2 cellular contexts compared by ENCODE assay signal in the genomic region with DNA sequence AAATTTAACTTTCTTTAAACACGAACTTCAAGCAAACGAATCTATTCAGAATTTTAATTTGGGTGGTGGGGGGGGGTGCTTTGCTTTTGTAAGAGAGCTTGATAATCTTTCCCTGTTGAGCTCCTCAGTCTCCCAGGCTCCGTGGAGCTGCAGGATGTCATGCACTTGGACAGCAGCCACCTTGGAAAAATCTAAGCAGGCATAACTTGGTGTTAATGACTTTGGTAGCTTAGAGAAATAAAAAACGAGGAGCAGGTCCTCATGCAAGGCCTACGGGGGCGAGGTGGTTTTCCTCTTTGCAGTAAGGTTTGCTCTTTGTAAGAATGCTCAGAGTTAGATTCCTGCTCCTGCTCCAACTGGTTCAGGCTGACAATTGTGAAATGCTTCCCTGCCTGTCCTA.
TF ChIP-seq lines count a peak whose summit lies in the region.

No MANE protein-coding gene starts in this region.

TF ChIP-seq in H1, 55 proteins besides CTCF, POLR2A, EP300 and RAD21:
- TF ChIP-seq BRCA1 (IDR thresholded peaks at IDR 0.05; ENCODE audit: low read depth, low read length) (no peak), CBX5 (IDR thresholded peaks at IDR 0.05; ENCODE audit: low read depth, low read length) (no peak), NANOG (IDR thresholded peaks at IDR 0.05; ENCODE audit: insufficient read depth, low read depth, low read length, poor library complexity, severe bottlenecking) (no peak), SIRT6 (IDR thresholded peaks at IDR 0.05; ENCODE audit: low read length) (no peak), KDM5A (IDR thresholded peaks at IDR 0.05; ENCODE audit: low read length) (no peak), CBX8 (IDR thresholded peaks at IDR 0.05; ENCODE audit: borderline replicate concordance, low read depth, low read length) (no peak), TBP (IDR thresholded peaks at IDR 0.05; ENCODE audit: low read depth, low read length) (no peak), MAFK (IDR thresholded peaks at IDR 0.05; ENCODE audit: low read depth, low read length) (no peak), ZNF274 (IDR thresholded peaks at IDR 0.05; ENCODE audit: borderline replicate concordance, extremely low read depth, low read length) (no peak), KDM4A (IDR thresholded peaks at IDR 0.05; ENCODE audit: low read depth, low read length, severe bottlenecking) (no peak), NRF1 (IDR thresholded peaks at IDR 0.05; ENCODE audit: low read depth, low read length) (no peak), CTBP2 (IDR thresholded peaks at IDR 0.05; ENCODE audit: borderline replicate concordance, insufficient read depth, insufficient read length, low read length) (no peak), CHD2 (IDR thresholded peaks at IDR 0.05; ENCODE audit: low read length) (no peak), BACH1 (IDR thresholded peaks at IDR 0.05; ENCODE audit: low read length) (no peak)
- TF ChIP-seq, protein P1, sequence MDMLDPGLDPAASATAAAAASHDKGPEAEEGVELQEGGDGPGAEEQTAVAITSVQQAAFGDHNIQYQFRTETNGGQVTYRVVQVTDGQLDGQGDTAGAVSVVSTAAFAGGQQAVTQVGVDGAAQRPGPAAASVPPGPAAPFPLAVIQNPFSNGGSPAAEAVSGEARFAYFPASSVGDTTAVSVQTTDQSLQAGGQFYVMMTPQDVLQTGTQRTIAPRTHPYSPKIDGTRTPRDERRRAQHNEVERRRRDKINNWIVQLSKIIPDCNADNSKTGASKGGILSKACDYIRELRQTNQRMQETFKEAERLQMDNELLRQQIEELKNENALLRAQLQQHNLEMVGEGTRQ (IDR thresholded peaks at IDR 0.05; ENCODE audit: low read length) = no peak
- TF ChIP-seq, protein P2, sequence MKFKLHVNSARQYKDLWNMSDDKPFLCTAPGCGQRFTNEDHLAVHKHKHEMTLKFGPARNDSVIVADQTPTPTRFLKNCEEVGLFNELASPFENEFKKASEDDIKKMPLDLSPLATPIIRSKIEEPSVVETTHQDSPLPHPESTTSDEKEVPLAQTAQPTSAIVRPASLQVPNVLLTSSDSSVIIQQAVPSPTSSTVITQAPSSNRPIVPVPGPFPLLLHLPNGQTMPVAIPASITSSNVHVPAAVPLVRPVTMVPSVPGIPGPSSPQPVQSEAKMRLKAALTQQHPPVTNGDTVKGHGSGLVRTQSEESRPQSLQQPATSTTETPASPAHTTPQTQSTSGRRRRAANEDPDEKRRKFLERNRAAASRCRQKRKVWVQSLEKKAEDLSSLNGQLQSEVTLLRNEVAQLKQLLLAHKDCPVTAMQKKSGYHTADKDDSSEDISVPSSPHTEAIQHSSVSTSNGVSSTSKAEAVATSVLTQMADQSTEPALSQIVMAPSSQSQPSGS (IDR thresholded peaks at IDR 0.05; ENCODE audit: low read length) = no peak

TF ChIP-seq in HepG2, 621 proteins besides CTCF, POLR2A, EP300 and RAD21 (continued from another document):
- TF ChIP-seq RBAK (CRISPR knock-in tag; IDR thresholded peaks at IDR 0.05) = no peak
- TF ChIP-seq, protein P3, sequence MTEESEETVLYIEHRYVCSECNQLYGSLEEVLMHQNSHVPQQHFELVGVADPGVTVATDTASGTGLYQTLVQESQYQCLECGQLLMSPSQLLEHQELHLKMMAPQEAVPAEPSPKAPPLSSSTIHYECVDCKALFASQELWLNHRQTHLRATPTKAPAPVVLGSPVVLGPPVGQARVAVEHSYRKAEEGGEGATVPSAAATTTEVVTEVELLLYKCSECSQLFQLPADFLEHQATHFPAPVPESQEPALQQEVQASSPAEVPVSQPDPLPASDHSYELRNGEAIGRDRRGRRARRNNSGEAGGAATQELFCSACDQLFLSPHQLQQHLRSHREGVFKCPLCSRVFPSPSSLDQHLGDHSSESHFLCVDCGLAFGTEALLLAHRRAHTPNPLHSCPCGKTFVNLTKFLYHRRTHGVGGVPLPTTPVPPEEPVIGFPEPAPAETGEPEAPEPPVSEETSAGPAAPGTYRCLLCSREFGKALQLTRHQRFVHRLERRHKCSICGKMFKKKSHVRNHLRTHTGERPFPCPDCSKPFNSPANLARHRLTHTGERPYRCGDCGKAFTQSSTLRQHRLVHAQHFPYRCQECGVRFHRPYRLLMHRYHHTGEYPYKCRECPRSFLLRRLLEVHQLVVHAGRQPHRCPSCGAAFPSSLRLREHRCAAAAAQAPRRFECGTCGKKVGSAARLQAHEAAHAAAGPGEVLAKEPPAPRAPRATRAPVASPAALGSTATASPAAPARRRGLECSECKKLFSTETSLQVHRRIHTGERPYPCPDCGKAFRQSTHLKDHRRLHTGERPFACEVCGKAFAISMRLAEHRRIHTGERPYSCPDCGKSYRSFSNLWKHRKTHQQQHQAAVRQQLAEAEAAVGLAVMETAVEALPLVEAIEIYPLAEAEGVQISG (CRISPR knock-in tag; IDR thresholded peaks at IDR 0.05) = no peak
- TF ChIP-seq, protein P4, sequence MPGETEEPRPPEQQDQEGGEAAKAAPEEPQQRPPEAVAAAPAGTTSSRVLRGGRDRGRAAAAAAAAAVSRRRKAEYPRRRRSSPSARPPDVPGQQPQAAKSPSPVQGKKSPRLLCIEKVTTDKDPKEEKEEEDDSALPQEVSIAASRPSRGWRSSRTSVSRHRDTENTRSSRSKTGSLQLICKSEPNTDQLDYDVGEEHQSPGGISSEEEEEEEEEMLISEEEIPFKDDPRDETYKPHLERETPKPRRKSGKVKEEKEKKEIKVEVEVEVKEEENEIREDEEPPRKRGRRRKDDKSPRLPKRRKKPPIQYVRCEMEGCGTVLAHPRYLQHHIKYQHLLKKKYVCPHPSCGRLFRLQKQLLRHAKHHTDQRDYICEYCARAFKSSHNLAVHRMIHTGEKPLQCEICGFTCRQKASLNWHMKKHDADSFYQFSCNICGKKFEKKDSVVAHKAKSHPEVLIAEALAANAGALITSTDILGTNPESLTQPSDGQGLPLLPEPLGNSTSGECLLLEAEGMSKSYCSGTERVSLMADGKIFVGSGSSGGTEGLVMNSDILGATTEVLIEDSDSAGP (CRISPR knock-in tag; IDR thresholded peaks at IDR 0.05; ENCODE audit: borderline replicate concordance) = no peak
- no peak for TF ChIP-seq ZNF616 (CRISPR knock-in tag; IDR thresholded peaks at IDR 0.05; ENCODE audit: low read depth)
- TF ChIP-seq SKI (IDR thresholded peaks at IDR 0.05; ENCODE audit: partially characterized antibody) = no peak
- TF ChIP-seq ZNF24 (IDR thresholded peaks at IDR 0.05) = no peak
- TF ChIP-seq SALL2 (CRISPR knock-in tag; IDR thresholded peaks at IDR 0.05) = no peak
- TF ChIP-seq ZBTB7B (CRISPR knock-in tag; IDR thresholded peaks at IDR 0.05) = no peak
- TF ChIP-seq, protein P5, sequence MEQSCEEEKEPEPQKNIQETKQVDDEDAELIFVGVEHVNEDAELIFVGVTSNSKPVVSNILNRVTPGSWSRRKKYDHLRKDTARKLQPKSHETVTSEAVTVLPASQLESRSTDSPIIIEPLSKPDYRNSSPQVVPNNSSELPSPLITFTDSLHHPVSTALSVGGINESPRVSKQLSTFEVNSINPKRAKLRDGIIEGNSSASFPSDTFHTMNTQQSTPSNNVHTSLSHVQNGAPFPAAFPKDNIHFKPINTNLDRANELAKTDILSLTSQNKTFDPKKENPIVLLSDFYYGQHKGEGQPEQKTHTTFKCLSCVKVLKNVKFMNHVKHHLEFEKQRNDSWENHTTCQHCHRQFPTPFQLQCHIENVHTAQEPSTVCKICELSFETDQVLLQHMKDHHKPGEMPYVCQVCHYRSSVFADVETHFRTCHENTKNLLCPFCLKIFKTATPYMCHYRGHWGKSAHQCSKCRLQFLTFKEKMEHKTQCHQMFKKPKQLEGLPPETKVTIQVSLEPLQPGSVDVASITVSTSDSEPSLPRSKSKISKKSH (CRISPR knock-in tag; IDR thresholded peaks at IDR 0.05; ENCODE audit: borderline replicate concordance) = no peak
- TF ChIP-seq ZNF629 (CRISPR knock-in tag; conservative IDR thresholded peaks at IDR 0.05) = no peak
- no peak for TF ChIP-seq ZNF766 (CRISPR knock-in tag; IDR thresholded peaks at IDR 0.05; ENCODE audit: borderline replicate concordance)
- TF ChIP-seq, protein P6, sequence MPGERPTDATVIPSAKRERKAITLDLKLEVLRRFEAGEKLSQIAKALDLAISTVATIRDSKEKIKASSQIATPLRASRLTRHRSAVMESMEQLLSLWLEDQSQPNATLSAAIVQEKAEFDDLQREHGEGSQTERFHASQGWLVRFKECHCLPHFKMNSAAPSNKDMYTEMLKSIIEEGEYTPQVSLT (CRISPR knock-in tag; IDR thresholded peaks at IDR 0.05; ENCODE audit: borderline replicate concordance, low read depth) = no peak
- TF ChIP-seq ZNF296 (CRISPR knock-in tag; conservative IDR thresholded peaks at IDR 0.05) = no peak
- TF ChIP-seq ZNF256 (CRISPR knock-in tag; conservative IDR thresholded peaks at IDR 0.05) = no peak
TF ChIP-seq in HepG2: peak in this region for 0.
